ENCODE assay signal across 12 cellular contexts in genomic region chr20:6169251-6169650, GRCh38. TPM values are rescaled to one million over a fixed set of nuclear protein-coding genes. Genes with fewer than 3 reads are reported as not detected.
DNase-seq lines count a peak whose midpoint lies in the region; ATAC-seq, FAIRE-seq and TF ChIP-seq lines count a peak whose summit lies in the region.
"Had no signal": no experiment of that assay in that cellular context is flagged by ENCODE, and none has a peak within 500 bp of the region (broad histone marks: within the 10 kb centered on the region; RNA-seq: fewer than 3 reads in every experiment).

No MANE protein-coding gene starts in this region.

- POLR2A ChIA-PET in MCF 10A (lab: Yijun Ruan, JAX), result no interaction called here
- POLR2A ChIA-PET in OCI-LY7 (lab: Charles Lee), result interaction anchor here (1.5 kb wide), 1 partner anchor 12 kb away, joined by 4 read pairs; no protein-coding TSS in a partner anchor

- no peak overlapping the region for H2AFZ ChIP-seq in OCI-LY7 (ENCODE audit: low read length)

- no peak overlapping the region for H3K4me3 Mint-ChIP-seq in MCF 10A (ENCODE audit: unreplicated experiment)

- H3K27me3 Mint-ChIP-seq in MCF 10A (ENCODE audit: insufficient read depth, unreplicated experiment), result no peaks in the 10 kb centered on the region

- no peaks in the 10 kb centered on the region for H3K79me2 ChIP-seq in OCI-LY7 (ENCODE audit: insufficient read depth, low read depth, low read length)

- H3K36me3 Mint-ChIP-seq in MCF 10A (ENCODE audit: insufficient read depth, unreplicated experiment), result no peaks in the 10 kb centered on the region

- no peak overlapping the region for H3K4me2 ChIP-seq in OCI-LY7 (ENCODE audit: low read length)
- H3K4me2 ChIP-seq: BLaER1 had no signal

- H3K36me3 ChIP-seq in breast epithelium (no peaks in the 10 kb centered on the region), OCI-LY7 (ENCODE audit: insufficient read depth, low read length) (no peaks in the 10 kb centered on the region), thyroid gland (no peaks in the 10 kb centered on the region)
- H3K36me3 ChIP-seq: BLaER1, left ventricle myocardium inferior had no signal

- H3K27me3 ChIP-seq in breast epithelium, result no peaks in the 10 kb centered on the region
- H3K27me3 ChIP-seq in thyroid gland, result no peaks in the 10 kb centered on the region
- H3K27me3 ChIP-seq: BLaER1 had no signal

- H3K9me3 Mint-ChIP-seq in MCF 10A (ENCODE audit: unreplicated experiment), result no peaks in the 10 kb centered on the region

- H4K20me1 ChIP-seq in OCI-LY7 (ENCODE audit: insufficient read depth, low read length), result no peaks in the 10 kb centered on the region
- H4K20me1 ChIP-seq: BLaER1 had no signal

- TF ChIP-seq POLR2A in breast epithelium (IDR thresholded peaks at IDR 0.05), result no peak
- TF ChIP-seq POLR2A in thyroid gland (IDR thresholded peaks at IDR 0.05), result no peak

- H3K27ac Mint-ChIP-seq in MCF 10A (ENCODE audit: low read depth, unreplicated experiment), result no peak overlapping the region

- CTCF ChIA-PET in MCF 10A (lab: Yijun Ruan, JAX) (interaction anchor here (0.5 to 3.0 kb wide), 16 partner anchors 8 to 1767 kb away, joined by 3 to 9 read pairs (median 4); no protein-coding TSS in a partner anchor), OCI-LY7 (lab: Charles Lee; ENCODE audit: unreplicated experiment) (no interaction called here)

- intact Hi-C loops in MCF 10A (cut with micrococcal nuclease), result no loop called here
- intact Hi-C loops in breast epithelium (cut with DNase I; ENCODE audit: low total_unique reads), result no loop called here
- intact Hi-C loops in OCI-LY7 (cut with micrococcal nuclease; ENCODE audit: unreplicated experiment), result no loop called here
- intact Hi-C loops in thyroid gland (cut with DNase I), result no loop called here

- H3K4me3 ChIP-seq in breast epithelium (no peak overlapping the region), OCI-LY7 (ENCODE audit: low read depth, low read length, poor library complexity, severe bottlenecking) (no peak overlapping the region), epithelial cell of esophagus (ENCODE audit: low read length) (no peak overlapping the region), thyroid gland (replicated peaks in 1 of 3) (no peak overlapping the region)
- H3K4me3 ChIP-seq: BLaER1, left ventricle myocardium inferior had no signal

- DNase-seq in MCF 10A (ENCODE audit: unreplicated experiment) (peak; percentile 32), breast epithelium (ENCODE audit: low spot score in 2 of 2) (no peak), OCI-LY7 (ENCODE audit: low spot score) (no peak), epithelial cell of esophagus (ENCODE audit: low read depth) (peak; percentile 52), thyroid gland (no peak), D721Med (ENCODE audit: insufficient read length, low spot score) (no peak)
- DNase-seq in activated naive CD4-positive, alpha-beta T cell (lab: John Stamatoyannopoulos, UW), result no peak
- DNase-seq: left ventricle myocardium inferior had no signal

- H3K27ac ChIP-seq in breast epithelium (no peak overlapping the region), OCI-LY7 (ENCODE audit: low read depth, low read length, poor library complexity, severe bottlenecking) (no peak overlapping the region), thyroid gland (no peak overlapping the region)
- H3K27ac ChIP-seq: BLaER1, epithelial cell of prostate, left ventricle myocardium inferior had no signal

- BruUV-seq in MCF 10A (replicated peaks; lab: Mats Ljungman, UMichigan), result no TSS peak
- BruUV-seq in OCI-LY7 (replicated peaks; lab: Mats Ljungman, UMichigan), result no TSS peak

- H3K4me1 ChIP-seq in breast epithelium (no peaks in the 10 kb centered on the region), OCI-LY7 (ENCODE audit: insufficient read depth, low read length, poor library complexity, severe bottlenecking) (no peaks in the 10 kb centered on the region), thyroid gland (peaks cover 11 to 14% of the 10 kb centered on the region in 2 donors)
- H3K4me1 ChIP-seq: BLaER1, left ventricle myocardium inferior had no signal

- no peak for ATAC-seq in HG03565 (IDR thresholded peaks at IDR 0.05; ENCODE audit: unreplicated experiment)

- no peak for FAIRE-seq in D721Med (lab: Jason Lieb, UNC)
- FAIRE-seq: GM12891 had no signal

- H3K9me2 ChIP-seq in OCI-LY7 (ENCODE audit: insufficient read depth, low read length), result no peaks in the 10 kb centered on the region

- TF ChIP-seq CTCF in MCF 10A (IDR thresholded peaks at IDR 0.05; ENCODE audit: unreplicated experiment) (no peak), breast epithelium (IDR thresholded peaks at IDR 0.05) (no peak), OCI-LY7 (conservative IDR thresholded peaks at IDR 0.05; ENCODE audit: low read length) (peak; percentile 27; the same call in 1 of the 2 replicates), epithelial cell of esophagus (IDR thresholded peaks at IDR 0.05; ENCODE audit: insufficient read depth, low read depth, low read length, missing control alignments) (peak; percentile 44), thyroid gland (IDR thresholded peaks at IDR 0.05) (peak in 1 of 6 experiments; percentile 10), D721Med (IDR thresholded peaks at IDR 0.05; ENCODE audit: insufficient read depth, missing control alignments) (no peak)

- H3K4me1 Mint-ChIP-seq in MCF 10A (ENCODE audit: insufficient read depth, unreplicated experiment), result no peaks in the 10 kb centered on the region

- H3K9me3 ChIP-seq in breast epithelium (peaks cover 0 to 10% of the 10 kb centered on the region in 2 donors), OCI-LY7 (ENCODE audit: low read length) (no peaks in the 10 kb centered on the region), thyroid gland (no peaks in the 10 kb centered on the region)
- H3K9me3 ChIP-seq: BLaER1 had no signal

RNA-seq across cellular contexts. Expression of gene FERMT1, which starts 46.4 kb away (rescaled TPM):
- 25.5 and 43.1 TPM in 2 replicates for total RNA-seq in MCF 10A (2022)
- total RNA-seq in breast epithelium, result 1 to 10 TPM in 1 of 3 donors, under 1 TPM in 2; under 0.01 to 2.0 (median 0.98) TPM
- not detected in 2 replicates for total RNA-seq in OCI-LY7 (2014; rRNA removed; shearing (Covaris generic))
- total RNA-seq in OCI-LY7 (2022), result not detected in 2 replicates
- total RNA-seq in thyroid gland, result 10 to 100 TPM in 1 of 4 donors, 1 to 10 TPM in 3; 6.6 to 11.6 (median 7.5) TPM

Comparison
In these comparisons a context has a peak if more than half of its experiments do, and no peak if none do; other contexts are left out.
1. DNase-seq: peak in MCF 10A (single experiment) and epithelial cell of esophagus (single experiment); none in breast epithelium (0 of 2), OCI-LY7 (single experiment), thyroid gland (0 of 2), D721Med (single experiment) and activated naive CD4-positive, alpha-beta T cell (0 of 4).
2. CTCF ChIP-seq: peak in OCI-LY7 (single experiment) and epithelial cell of esophagus (single experiment); none in MCF 10A (single experiment), breast epithelium (0 of 3) and D721Med (single experiment).